9 cellular contexts compared by ENCODE assay signal in genomic region chr14:35398095-35398584, GRCh38. TPM values are rescaled to one million over a fixed set of nuclear protein-coding genes. Genes with fewer than 3 reads are reported as not detected.
DNase-seq lines count a peak whose midpoint lies in the region; ATAC-seq and TF ChIP-seq lines count a peak whose summit lies in the region.
"Had no signal": no experiment of that assay in that cellular context is flagged by ENCODE, and none has a peak within 500 bp of the region (broad histone marks: within the 10 kb centered on the region; RNA-seq: fewer than 3 reads in every experiment).

No MANE protein-coding gene starts in this region.

- H3K9me3 Mint-ChIP-seq in activated T-cell treated with anti-CD3 and anti-CD28 coated beads, Interleukin-2, amount 50 U/mL, for 24 hours: no peaks in the 10 kb centered on the region

- no peaks in the 10 kb centered on the region for H3K27me3 Mint-ChIP-seq in activated T-cell treated with anti-CD3 and anti-CD28 coated beads, Interleukin-2, amount 50 U/mL, for 24 hours

- WGBS in right lobe of liver (ENCODE audit: insufficient coverage, low coverage, low lambda C conversion rate, missing lambda C conversion rate): 12% methylated on average over 3 of the region's 3 CpGs
- 17 to 19% methylated on average over 3 of the region's 3 CpGs for WGBS in upper lobe of left lung, 2 donors

- peaks cover 41% of the 10 kb centered on the region for H3K36me3 Mint-ChIP-seq in activated T-cell treated with anti-CD3 and anti-CD28 coated beads, Interleukin-2, amount 50 U/mL, for 24 hours (ENCODE audit: low read depth)

- H3K27ac Mint-ChIP-seq in activated T-cell treated with anti-CD3 and anti-CD28 coated beads, Interleukin-2, amount 50 U/mL, for 24 hours: peak overlapping the region; percentile 87

- peak overlapping the region; percentile 43 to 82 for H3K27ac ChIP-seq in breast epithelium
- H3K27ac ChIP-seq in right lobe of liver: peak overlapping the region; percentile 48 to 60 (median 48)
- H3K27ac ChIP-seq in upper lobe of left lung: peak overlapping the region; percentile 100
- no peak overlapping the region for H3K27ac ChIP-seq in WERI-Rb-1

- H3K4me1 ChIP-seq in breast epithelium: peaks cover 0 to 7% of the 10 kb centered on the region in 2 donors
- H3K4me1 ChIP-seq in right lobe of liver: peaks cover 0 to 24% (median 5%) of the 10 kb centered on the region in 4 donors
- H3K4me1 ChIP-seq in upper lobe of left lung: peaks cover 37 to 44% (median 39%) of the 10 kb centered on the region in 4 donors

- intact Hi-C loops in breast epithelium (cut with DNase I; ENCODE audit: low total_unique reads) (no loop called here), right lobe of liver (cut with DNase I) (no loop called here)

- ATAC-seq in right lobe of liver (peak in 3 of 4 donors; percentile 2 to 41 (median 7)), upper lobe of left lung (ENCODE audit: low FRiP score in 2 of 2) (peak in 1 of 2 donors; percentile 37)

- TF ChIP-seq CTCF in breast epithelium (IDR thresholded peaks at IDR 0.05) (no peak), right lobe of liver (IDR thresholded peaks at IDR 0.05) (no peak), upper lobe of left lung (IDR thresholded peaks at IDR 0.05) (no peak), WERI-Rb-1 (IDR thresholded peaks at IDR 0.05; ENCODE audit: low read depth, low read length) (no peak)

- peaks cover 24% of the 10 kb centered on the region for H3K36me3 ChIP-seq in breast epithelium
- H3K36me3 ChIP-seq in right lobe of liver: peaks cover 8 to 30% (median 28%) of the 10 kb centered on the region in 4 donors
- H3K36me3 ChIP-seq in upper lobe of left lung: peaks cover 30 to 44% (median 32%) of the 10 kb centered on the region in 4 donors
- peaks cover 38% of the 10 kb centered on the region for H3K36me3 ChIP-seq in WERI-Rb-1

- TF ChIP-seq POLR2A in breast epithelium (IDR thresholded peaks at IDR 0.05): no peak
- TF ChIP-seq POLR2A in right lobe of liver (IDR thresholded peaks at IDR 0.05): no peak
- TF ChIP-seq POLR2A in upper lobe of left lung (IDR thresholded peaks at IDR 0.05): no peak

- no peak for TF ChIP-seq EP300 in upper lobe of left lung (IDR thresholded peaks at IDR 0.05)

- no peak for DNase-seq in activated T-cell treated with anti-CD3 and anti-CD28 coated beads, Interleukin-2, amount 50 U/mL, for 24 hours
- no peak for DNase-seq in activated T-cell treated with anti-CD3 and anti-CD28 coated beads for 4 hours
- no peak for DNase-seq in breast epithelium (ENCODE audit: low spot score in 2 of 2)
- DNase-seq in right lobe of liver: no peak
- DNase-seq in upper lobe of left lung: no peak
- no peak for DNase-seq in nucleus accumbens (lab: John Stamatoyannopoulos, UW)
- no peak for DNase-seq in NCI-H345 (lab: John Stamatoyannopoulos, UW)
- no peak for DNase-seq in WERI-Rb-1

- no peaks in the 10 kb centered on the region for H3K27me3 ChIP-seq in breast epithelium
- no peaks in the 10 kb centered on the region for H3K27me3 ChIP-seq in right lobe of liver
- H3K27me3 ChIP-seq in upper lobe of left lung: no peaks in the 10 kb centered on the region
- H3K27me3 ChIP-seq in WERI-Rb-1 (ENCODE audit: insufficient read depth, low read depth, severe bottlenecking): no peaks in the 10 kb centered on the region
- H3K27me3 ChIP-seq: BLaER1 treated with 17β-estradiol and CSF1 and Interleukin-3, amounts not matched to agents 10 nM and 100 nM had no signal

- peak overlapping the region; percentile 20 for H3K4me3 Mint-ChIP-seq in activated T-cell treated with anti-CD3 and anti-CD28 coated beads, Interleukin-2, amount 50 U/mL, for 24 hours

- H3K9me3 ChIP-seq in breast epithelium: no peaks in the 10 kb centered on the region
- H3K9me3 ChIP-seq in right lobe of liver: no peaks in the 10 kb centered on the region
- H3K9me3 ChIP-seq in upper lobe of left lung: no peaks in the 10 kb centered on the region
- no peaks in the 10 kb centered on the region for H3K9me3 ChIP-seq in WERI-Rb-1 (ENCODE audit: severe bottlenecking)
- H3K9me3 ChIP-seq: BLaER1 treated with 17β-estradiol and CSF1 and Interleukin-3, amounts not matched to agents 10 nM and 100 nM had no signal

- H3K4me3 ChIP-seq in breast epithelium: no peak overlapping the region
- no peak overlapping the region for H3K4me3 ChIP-seq in right lobe of liver
- peak overlapping the region in 1 of 4 donors; percentile 3 for H3K4me3 ChIP-seq in upper lobe of left lung
- no peak overlapping the region for H3K4me3 ChIP-seq in WERI-Rb-1 (ENCODE audit: low read depth, low read length)
- H3K4me3 ChIP-seq: BLaER1 treated with 17β-estradiol and CSF1 and Interleukin-3, amounts not matched to agents 10 nM and 100 nM had no signal

- peaks cover 53% of the 10 kb centered on the region for H3K4me1 Mint-ChIP-seq in activated T-cell treated with anti-CD3 and anti-CD28 coated beads, Interleukin-2, amount 50 U/mL, for 24 hours (ENCODE audit: low read depth)

RNA-seq across cellular contexts. Expression of gene NFKBIA, which starts 6.4 kb away (rescaled TPM):
- total RNA-seq in breast epithelium (100 to 1,000 TPM; 418 to 546 (median 422) TPM), right lobe of liver (100 to 1,000 TPM in 3 of 6 experiments, 10 to 100 TPM in 3; 84.8 to 140 (median 106) TPM), upper lobe of left lung (100 to 1,000 TPM; 292 to 944 (median 610) TPM)
